ENCODE assay signal across 10 cellular contexts in the genomic region with DNA sequence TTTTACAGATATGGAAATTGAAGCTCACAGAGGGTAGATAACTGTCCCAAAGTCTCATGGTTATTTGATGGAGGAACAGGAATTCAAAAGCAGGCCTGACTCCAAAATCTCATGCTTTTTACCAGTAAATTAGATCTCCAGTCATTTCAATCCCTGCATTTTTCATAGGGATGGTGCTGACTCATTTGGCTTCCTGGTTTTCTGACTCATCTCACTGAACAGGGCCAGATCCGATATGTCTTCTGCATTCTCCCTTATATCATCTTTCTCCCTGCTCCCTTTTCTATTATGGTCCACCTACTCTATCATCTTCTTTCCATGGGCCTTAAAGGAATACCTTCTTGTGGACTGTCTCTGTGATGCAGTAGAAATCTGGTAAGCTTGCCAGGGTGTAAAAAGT.
DNase-seq lines count a peak whose midpoint lies in the region; ATAC-seq and TF ChIP-seq lines count a peak whose summit lies in the region.
"Had no signal": no experiment of that assay in that cellular context is flagged by ENCODE, and none has a peak within 500 bp of the region (broad histone marks: within the 10 kb centered on the region; RNA-seq: fewer than 3 reads in every experiment).

No MANE protein-coding gene starts in this region.

- no peaks in the 10 kb centered on the region for H3K36me3 ChIP-seq in left ventricle myocardium inferior
- H3K36me3 ChIP-seq in aorta (ENCODE audit: control insufficient read depth in 1 of 2, insufficient read depth in 2 of 2, low read length in 1 of 2) = no peaks in the 10 kb centered on the region

- H3K4me1 Mint-ChIP-seq in activated T-helper 17 cell treated with anti-CD3 and anti-CD28 coated beads, Interleukin-2, amount 50 U/mL, for 72 hours = no peaks in the 10 kb centered on the region
- peaks cover 6% of the 10 kb centered on the region for H3K4me1 Mint-ChIP-seq in stimulated activated naive CD8-positive, alpha-beta T cell treated with anti-CD3 and anti-CD28 coated beads, Interleukin-15, amount 100 ng/mL, for 72 hours

- no peaks in the 10 kb centered on the region for H3K36me3 Mint-ChIP-seq in activated T-helper 17 cell treated with anti-CD3 and anti-CD28 coated beads, Interleukin-2, amount 50 U/mL, for 72 hours (ENCODE audit: low read depth)

- no peak overlapping the region for H3K27ac Mint-ChIP-seq in activated T-helper 17 cell treated with anti-CD3 and anti-CD28 coated beads, Interleukin-2, amount 50 U/mL, for 72 hours
- H3K27ac Mint-ChIP-seq in stimulated activated naive CD8-positive, alpha-beta T cell treated with anti-CD3 and anti-CD28 coated beads, Interleukin-15, amount 100 ng/mL, for 72 hours = peak overlapping the region in 1 of 2 donors; percentile 6

- ATAC-seq in left ventricle myocardium superior (peak; percentile 37), aorta (ENCODE audit: low FRiP score) (peak; percentile 69), GM18502 (IDR thresholded peaks at IDR 0.05; ENCODE audit: poor library complexity, unreplicated experiment) (no peak)
- ATAC-seq in activated T-helper 17 cell treated with anti-CD3 and anti-CD28 coated beads, Interleukin-2, amount 50 U/mL, for 72 hours (replicated peaks) = peak; percentile 66
- ATAC-seq in stimulated activated naive CD8-positive, alpha-beta T cell treated with anti-CD3 and anti-CD28 coated beads, Interleukin-15, amount 100 ng/mL, for 72 hours = no peak

- H3K27me3 ChIP-seq in left ventricle myocardium inferior (ENCODE audit: low read depth) = no peaks in the 10 kb centered on the region
- no peaks in the 10 kb centered on the region for H3K27me3 ChIP-seq in aorta (ENCODE audit: control insufficient read depth in 1 of 2, insufficient read depth in 2 of 2, low read length in 1 of 2)

- H3K9me3 ChIP-seq in left ventricle myocardium inferior (replicated peaks) = no peaks in the 10 kb centered on the region
- H3K9me3 ChIP-seq in aorta (ENCODE audit: control insufficient read depth, low read length) = no peaks in the 10 kb centered on the region

- intact Hi-C loops in left ventricle myocardium superior (cut with micrococcal nuclease) = no loop called here
- intact Hi-C loops in left ventricle myocardium inferior (cut with micrococcal nuclease) = no loop called here
- intact Hi-C loops in aorta (cut with DNase I) = no loop called here

- no peaks in the 10 kb centered on the region for H3K9me3 Mint-ChIP-seq in activated T-helper 17 cell treated with anti-CD3 and anti-CD28 coated beads, Interleukin-2, amount 50 U/mL, for 72 hours
- H3K9me3 Mint-ChIP-seq in stimulated activated naive CD8-positive, alpha-beta T cell treated with anti-CD3 and anti-CD28 coated beads, Interleukin-15, amount 100 ng/mL, for 72 hours = no peaks in the 10 kb centered on the region

- DNase-seq in left ventricle myocardium superior = no peak
- DNase-seq in left ventricle myocardium inferior = no peak
- peak; percentile 62 for DNase-seq in glomerular visceral epithelial cell (ENCODE audit: extremely low spot score)
- no peak for DNase-seq in aorta
- DNase-seq in stimulated activated naive CD8-positive, alpha-beta T cell treated with anti-CD3 and anti-CD28 coated beads, Interleukin-15, amount 100 ng/mL, for 72 hours = no peak
- no peak for DNase-seq in HuH-7 (ENCODE audit: low spot score)
- DNase-seq: posterior cingulate gyrus had no signal

- H3K4me3 ChIP-seq in left ventricle myocardium inferior (no peak overlapping the region), aorta (ENCODE audit: low read length in 2 of 2) (no peak overlapping the region)

- WGBS in aorta, 2 donors = 35 to 47% methylated on average over 1 of the region's 1 CpG

- H3K4me1 ChIP-seq in left ventricle myocardium inferior = peaks cover 10% of the 10 kb centered on the region
- H3K4me1 ChIP-seq in aorta (ENCODE audit: control insufficient read depth in 1 of 2, insufficient read depth in 2 of 2, low read length in 2 of 2) = peaks cover 0 to 5% of the 10 kb centered on the region in 2 donors

- H3K27ac ChIP-seq in left ventricle myocardium inferior (replicated peaks) (no peak overlapping the region), aorta (ENCODE audit: low read depth in 1 of 2, low read length in 2 of 2) (no peak overlapping the region)
- H3K27ac ChIP-seq: C4-2B had no signal

- H3K27me3 Mint-ChIP-seq in activated T-helper 17 cell treated with anti-CD3 and anti-CD28 coated beads, Interleukin-2, amount 50 U/mL, for 72 hours = no peaks in the 10 kb centered on the region
- H3K27me3 Mint-ChIP-seq in stimulated activated naive CD8-positive, alpha-beta T cell treated with anti-CD3 and anti-CD28 coated beads, Interleukin-15, amount 100 ng/mL, for 72 hours = no peaks in the 10 kb centered on the region

- no peak overlapping the region for H3K4me3 Mint-ChIP-seq in activated T-helper 17 cell treated with anti-CD3 and anti-CD28 coated beads, Interleukin-2, amount 50 U/mL, for 72 hours
- no peak overlapping the region for H3K4me3 Mint-ChIP-seq in stimulated activated naive CD8-positive, alpha-beta T cell treated with anti-CD3 and anti-CD28 coated beads, Interleukin-15, amount 100 ng/mL, for 72 hours

- no peak for TF ChIP-seq CTCF in left ventricle myocardium inferior (IDR thresholded peaks at IDR 0.05; ENCODE audit: borderline replicate concordance)

Comparison
In these comparisons a context has a peak if more than half of its experiments do, and no peak if none do; other contexts are left out.
1. ATAC-seq: peak in left ventricle myocardium superior (single experiment), activated T-helper 17 cell treated with anti-CD3 and anti-CD28 coated beads, Interleukin-2, amount 50 U/mL, for 72 hours (single experiment) and aorta (single experiment); none in stimulated activated naive CD8-positive, alpha-beta T cell treated with anti-CD3 and anti-CD28 coated beads, Interleukin-15, amount 100 ng/mL, for 72 hours (single experiment) and GM18502 (single experiment).